ENCODE assay signal across 8 cellular contexts in the genomic region with DNA sequence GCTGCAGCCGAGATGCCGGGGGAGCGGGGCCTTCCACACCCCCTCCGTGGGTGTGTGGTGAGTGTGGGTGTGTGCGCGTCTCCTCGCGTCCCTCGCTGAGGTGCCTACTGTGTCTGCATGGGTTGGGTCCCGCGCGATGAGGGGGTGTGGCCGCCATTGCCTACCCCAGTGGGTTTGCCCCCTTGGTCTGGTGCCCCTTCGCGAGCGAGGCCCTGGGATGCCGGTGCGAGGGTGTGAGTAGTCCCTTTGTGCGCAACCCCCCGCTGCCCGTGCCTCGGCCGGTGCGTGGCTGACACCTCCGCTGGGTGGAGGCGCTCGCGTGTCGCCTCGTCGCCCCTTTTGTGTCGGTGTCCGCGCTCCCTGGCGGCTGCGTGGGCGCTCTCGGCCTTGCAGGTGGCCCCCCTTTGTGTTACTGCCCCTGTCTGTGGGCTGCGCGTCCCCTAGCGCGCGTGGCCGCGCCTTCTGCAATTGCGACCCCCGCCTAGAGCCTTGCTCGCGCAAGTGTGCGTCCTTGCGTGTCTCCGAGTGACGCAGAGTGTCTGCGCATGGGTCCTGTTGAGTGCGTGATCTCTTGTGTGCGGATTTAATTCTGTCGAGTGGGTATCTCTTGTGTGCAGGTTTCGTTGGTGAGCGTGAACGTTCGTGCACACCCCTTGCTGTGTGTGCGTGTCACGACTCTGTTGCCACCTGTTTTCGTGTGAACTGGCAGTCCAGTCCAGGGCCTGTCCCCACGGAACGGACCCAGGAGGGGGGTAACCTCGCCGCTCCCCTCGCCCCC. TPM values are rescaled to one million over a fixed set of nuclear protein-coding genes. Genes with fewer than 3 reads are reported as not detected.
A peak's percentile ranks its signal among the peaks of the same experiment; 100 is the strongest.
DNase-seq lines count a peak whose midpoint lies in the region; ATAC-seq and TF ChIP-seq lines count a peak whose summit lies in the region.

No MANE protein-coding gene starts in this region.

- H3K9me3 ChIP-seq in left ventricle myocardium inferior (replicated peaks): peaks cover under 1% of the 10 kb centered on the region
- no peaks in the 10 kb centered on the region for H3K9me3 ChIP-seq in prostate gland

- TF ChIP-seq CTCF in C4-2B (conservative IDR thresholded peaks at IDR 0.05) (peak; percentile 17), left ventricle myocardium inferior (IDR thresholded peaks at IDR 0.05; ENCODE audit: borderline replicate concordance) (peak; percentile 17), prostate gland (IDR thresholded peaks at IDR 0.05) (peak in 1 of 4 experiments; percentile 24)

- DNase-seq in SK-MEL-5 (ENCODE audit: low read depth, low spot score) (peak; percentile 29), left ventricle myocardium inferior (peak; percentile 53), prostate gland (ENCODE audit: low spot score) (peak; percentile 47), COLO829 (ENCODE audit: low spot score) (no peak)
- peak; percentile 22 for DNase-seq in activated naive CD8-positive, alpha-beta T cell treated with anti-CD3 and anti-CD28 coated beads, Interleukin-2, amount 50 U/mL, for 16 hours (ENCODE audit: low read depth, low spot score)

- H3K36me3 ChIP-seq in left ventricle myocardium inferior: peaks cover 16% of the 10 kb centered on the region
- H3K36me3 ChIP-seq in prostate gland: no peaks in the 10 kb centered on the region

- H3K4me3 ChIP-seq in left ventricle myocardium inferior (peak overlapping the region; percentile 94), prostate gland (peak overlapping the region; percentile 87 to 96)

- peak; percentile 8 for TF ChIP-seq POLR2A in prostate gland (IDR thresholded peaks at IDR 0.05)

- H3K27me3 ChIP-seq in left ventricle myocardium inferior (ENCODE audit: low read depth) (no peaks in the 10 kb centered on the region), prostate gland (replicated peaks; ENCODE audit: insufficient read depth) (no peaks in the 10 kb centered on the region)

- intact Hi-C loops in left ventricle myocardium inferior (cut with micrococcal nuclease): no loop called here
- intact Hi-C loops in prostate gland (cut with DNase I): loop anchor here (5.0 kb wide), 1 partner anchor 294 kb away; the partner anchor contains the start of gene DYRK1A

- ATAC-seq in GM19328 (IDR thresholded peaks at IDR 0.05; ENCODE audit: unreplicated experiment) (peak; percentile 18), HG03439 (IDR thresholded peaks at IDR 0.05; ENCODE audit: unreplicated experiment) (peak; percentile 41)

- WGBS in prostate gland: 0% methylated on average over 47 of the region's 69 CpGs

- in situ Hi-C loops in SK-MEL-5 (cut with HindIII; ENCODE audit: low pct_unique_long_range_greater_than_20kb, low sequenced_read_pairs): no loop called here

- H3K4me1 ChIP-seq in left ventricle myocardium inferior: peaks cover 43% of the 10 kb centered on the region
- H3K4me1 ChIP-seq in prostate gland (replicated peaks): peaks cover 6% of the 10 kb centered on the region

- H3K27ac ChIP-seq in C4-2B (peak overlapping the region; percentile 99), left ventricle myocardium inferior (replicated peaks) (peak overlapping the region; percentile 99), prostate gland (peak overlapping the region; percentile 96 to 99)

RNA-seq across cellular contexts. Expression of gene TTC3, which starts 0.6 kb away (rescaled TPM):
- 93.4 and 99.9 TPM in 2 replicates for total RNA-seq in SK-MEL-5 (2014; rRNA removed; shearing (Covaris generic))
- polyA plus RNA-seq in SK-MEL-5 (2015; cell fraction: cytosol; rRNA removed): 49.7 and 78.2 TPM in 2 replicates
- polyA plus RNA-seq in SK-MEL-5 (2015; cell fraction: nucleus; rRNA removed): 140 and 145 TPM in 2 replicates
- total RNA-seq in left ventricle myocardium inferior (44.3 TPM), prostate gland (100 to 1,000 TPM; 169 to 201 TPM)

RNA-seq across cellular contexts. Expression of gene PIGP, which starts 0.7 kb away (rescaled TPM):
- 51.9 and 57.0 TPM in 2 replicates for total RNA-seq in SK-MEL-5 (2014; rRNA removed; shearing (Covaris generic))
- polyA plus RNA-seq in SK-MEL-5 (2015; cell fraction: cytosol; rRNA removed): 33.2 and 46.2 TPM in 2 replicates
- polyA plus RNA-seq in SK-MEL-5 (2015; cell fraction: nucleus; rRNA removed): 47.5 and 56.4 TPM in 2 replicates
- total RNA-seq in left ventricle myocardium inferior (37.6 TPM), prostate gland (10 to 100 TPM; 18.0 to 54.5 TPM)
